ENCODE assay signal across 10 cellular contexts in the genomic region with DNA sequence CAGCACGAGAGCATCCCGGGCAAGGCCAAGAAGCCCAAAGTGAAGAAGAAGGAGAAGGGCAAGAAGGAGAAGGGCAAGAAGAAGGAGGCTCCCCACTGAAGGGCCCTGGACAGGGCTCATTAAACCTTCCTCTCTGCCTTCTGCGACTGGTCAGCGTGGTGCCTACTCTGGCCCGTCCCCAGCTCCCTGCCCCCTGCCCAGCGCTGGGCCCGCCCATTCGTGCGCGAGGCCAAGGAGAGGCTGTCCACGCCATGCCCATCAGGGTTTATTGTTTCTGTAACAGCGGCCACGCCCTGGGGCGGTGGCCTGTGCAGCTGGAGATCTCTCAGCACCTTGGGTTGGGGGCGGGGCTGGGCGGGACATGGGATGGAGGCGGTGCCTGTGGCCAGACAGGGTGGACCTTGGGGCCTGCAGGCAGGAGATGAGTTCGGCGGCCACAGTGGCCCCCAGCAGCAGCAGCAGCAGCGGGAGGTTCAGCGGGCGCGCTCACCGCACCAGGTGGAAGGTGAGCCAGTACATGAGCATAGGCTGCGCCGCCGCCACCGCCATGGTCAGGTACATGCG. TPM values are rescaled to one million over a fixed set of nuclear protein-coding genes. Genes with fewer than 3 reads are reported as not detected.
DNase-seq lines count a peak whose midpoint lies in the region; ATAC-seq lines count a peak whose summit lies in the region.
"Had no signal": no experiment of that assay in that cellular context is flagged by ENCODE, and none has a peak within 500 bp of the region (broad histone marks: within the 10 kb centered on the region; RNA-seq: fewer than 3 reads in every experiment).

No MANE protein-coding gene starts in this region.

- peak overlapping the region; percentile 52 for H3K4me2 ChIP-seq in neuronal stem cell (ENCODE audit: insufficient read depth, low read length, poor library complexity, severe bottlenecking)

- peak overlapping the region; percentile 99 for H3K23ac ChIP-seq in neuronal stem cell (ENCODE audit: low read depth, low read length, poor library complexity)

- no peak overlapping the region for H3K4me3 ChIP-seq in neuronal stem cell (ENCODE audit: low read length in 2 of 2)

- peaks cover 15 to 23% of the 10 kb centered on the region in 2 donors for H3K36me3 ChIP-seq in neuronal stem cell (replicated peaks in 1 of 2; ENCODE audit: control insufficient read depth in 2 of 2, insufficient read depth in 2 of 2, low read length in 2 of 2)

- H4K8ac ChIP-seq in neuronal stem cell (ENCODE audit: low read depth, low read length): no peak overlapping the region

- H4K91ac ChIP-seq in neuronal stem cell (ENCODE audit: low read depth, low read length, poor library complexity): no peak overlapping the region

- H3K4ac ChIP-seq in neuronal stem cell (ENCODE audit: low read length): no peak overlapping the region

- H3K27ac ChIP-seq in epithelial cell of prostate: peak overlapping the region; percentile 99
- no peak overlapping the region for H3K27ac ChIP-seq in neuronal stem cell (replicated peaks; ENCODE audit: low read length)

- peak overlapping the region; percentile 71 for H3K14ac ChIP-seq in neuronal stem cell (ENCODE audit: low read length)

- H3K79me1 ChIP-seq in neuronal stem cell (ENCODE audit: low read depth, low read length): peaks cover 2% of the 10 kb centered on the region

- H3K27me3 ChIP-seq in neuronal stem cell (ENCODE audit: control insufficient read depth in 3 of 3, insufficient read depth in 3 of 3, low read depth in 1 of 3, low read length in 3 of 3): peaks cover 0 to 11% (median 0%) of the 10 kb centered on the region in 3 experiments

- no peak for ATAC-seq in GM21786 (IDR thresholded peaks at IDR 0.05; ENCODE audit: unreplicated experiment)

- peak overlapping the region; percentile 77 for H3K9ac ChIP-seq in neuronal stem cell (ENCODE audit: low read depth, low read length, poor library complexity)

- H2BK12ac ChIP-seq in neuronal stem cell (ENCODE audit: low read length): peak overlapping the region; percentile 73

- peak overlapping the region; percentile 96 for H3K18ac ChIP-seq in neuronal stem cell (ENCODE audit: low read length)

- WGBS in neuronal stem cell (ENCODE audit: extremely low coverage in 2 of 2, insufficient read length in 2 of 2, insufficient replicate concordance in 1 of 2), 2 donors: no CpG with 5 or more reads among the region's 29 CpGs

- peaks cover 5 to 15% of the 10 kb centered on the region in 2 donors for H3K4me1 ChIP-seq in neuronal stem cell (ENCODE audit: control insufficient read depth in 2 of 2, insufficient read depth in 1 of 2, low read depth in 1 of 2, low read length in 2 of 2)

- H3K9me3 ChIP-seq in neuronal stem cell (replicated peaks in 1 of 2; ENCODE audit: control insufficient read depth in 2 of 2, insufficient read depth in 1 of 2, low read depth in 1 of 2, low read length in 2 of 2): no peaks in the 10 kb centered on the region

- H2AK5ac ChIP-seq in neuronal stem cell (ENCODE audit: low read depth, low read length): peak overlapping the region; percentile 98

- no peak overlapping the region for H2AFZ ChIP-seq in neuronal stem cell (ENCODE audit: low read length)

- DNase-seq in Daoy (ENCODE audit: low read depth) (peak; percentile 57), NCI-H69 (lab: John Stamatoyannopoulos, UW) (peak; percentile 97), epithelial cell of prostate (ENCODE audit: low read depth, low spot score) (no peak), neuronal stem cell (ENCODE audit: low spot score) (peak; percentile 82), H4 (ENCODE audit: low spot score) (no peak), NAMALWA (ENCODE audit: low spot score) (no peak)
- no peak for DNase-seq in stimulated activated CD8-positive, alpha-beta memory T cell treated with anti-CD3 and anti-CD28 coated beads, Interleukin-4, amount 100 ng/mL, for 48 hours
- DNase-seq: head of caudate nucleus, NCI-H510A had no signal

- H2BK15ac ChIP-seq in neuronal stem cell (ENCODE audit: low read length): peak overlapping the region; percentile 100

- H2BK120ac ChIP-seq in neuronal stem cell (ENCODE audit: low read depth, low read length): no peak overlapping the region

- H2BK5ac ChIP-seq in neuronal stem cell (ENCODE audit: low read length): no peak overlapping the region

RNA-seq across cellular contexts. Expression of a gene that starts 0.9 kb away (rescaled TPM):
- total RNA-seq in Daoy (2014; rRNA removed; shearing (Covaris generic)): 2.7 TPM in 1 of 2 replicates, not detected in the other
- not detected for polyA plus RNA-seq in neuronal stem cell (2013, experiment 1 of 2)
- not detected for polyA plus RNA-seq in neuronal stem cell (2013, experiment 2 of 2)
- total RNA-seq in H4 (2014; rRNA removed; shearing (Covaris generic)): 2.7 TPM in 1 of 2 replicates, not detected in the other

RNA-seq across cellular contexts. Expression of a gene that starts 10.8 kb away (rescaled TPM):
- total RNA-seq in Daoy (2014; rRNA removed; shearing (Covaris generic)): 97.5 and 99.7 TPM in 2 replicates
- 67.9 TPM for polyA plus RNA-seq in neuronal stem cell (2013, experiment 1 of 2)
- polyA plus RNA-seq in neuronal stem cell (2013, experiment 2 of 2): 67.6 TPM
- total RNA-seq in H4 (2014; rRNA removed; shearing (Covaris generic)): 138 and 146 TPM in 2 replicates

RNA-seq across cellular contexts. Expression of a gene that starts 14.7 kb away (rescaled TPM):
- total RNA-seq in Daoy (2014; rRNA removed; shearing (Covaris generic)): 5.2 and 5.9 TPM in 2 replicates
- polyA plus RNA-seq in neuronal stem cell (2013, experiment 1 of 2): 0.49 TPM
- polyA plus RNA-seq in neuronal stem cell (2013, experiment 2 of 2): 0.43 TPM
- total RNA-seq in H4 (2014; rRNA removed; shearing (Covaris generic)): 0.04 TPM in 1 of 2 replicates, not detected in the other

RNA-seq across cellular contexts. Expression of a gene that starts 30.7 kb away (rescaled TPM):
- total RNA-seq in Daoy (2014; rRNA removed; shearing (Covaris generic)): 0.23 and 0.45 TPM in 2 replicates
- polyA plus RNA-seq in neuronal stem cell (2013, experiment 1 of 2): 3.1 TPM
- 3.7 TPM for polyA plus RNA-seq in neuronal stem cell (2013, experiment 2 of 2)
- 2.0 TPM in 1 of 2 replicates, not detected in the other for total RNA-seq in H4 (2014; rRNA removed; shearing (Covaris generic))

RNA-seq across cellular contexts. Expression of a gene that starts 40.6 kb away (rescaled TPM):
- total RNA-seq in Daoy (2014; rRNA removed; shearing (Covaris generic)): 3.3 and 5.5 TPM in 2 replicates
- polyA plus RNA-seq in neuronal stem cell (2013, experiment 1 of 2): 42.1 TPM
- polyA plus RNA-seq in neuronal stem cell (2013, experiment 2 of 2): 42.3 TPM
- 1.1 TPM in 1 of 2 replicates, not detected in the other for total RNA-seq in H4 (2014; rRNA removed; shearing (Covaris generic))

Comparison
In these comparisons a context has a peak if more than half of its experiments do, and no peak if none do; other contexts are left out.
1. DNase-seq: peak in Daoy (single experiment), NCI-H69 (single experiment) and neuronal stem cell (single experiment); none in epithelial cell of prostate (single experiment), H4 (single experiment), NAMALWA (single experiment) and stimulated activated CD8-positive, alpha-beta memory T cell treated with anti-CD3 and anti-CD28 coated beads, Interleukin-4, amount 100 ng/mL, for 48 hours (single experiment).